Comparison of ENCODE assay signal across 8 cellular contexts in the genomic region with DNA sequence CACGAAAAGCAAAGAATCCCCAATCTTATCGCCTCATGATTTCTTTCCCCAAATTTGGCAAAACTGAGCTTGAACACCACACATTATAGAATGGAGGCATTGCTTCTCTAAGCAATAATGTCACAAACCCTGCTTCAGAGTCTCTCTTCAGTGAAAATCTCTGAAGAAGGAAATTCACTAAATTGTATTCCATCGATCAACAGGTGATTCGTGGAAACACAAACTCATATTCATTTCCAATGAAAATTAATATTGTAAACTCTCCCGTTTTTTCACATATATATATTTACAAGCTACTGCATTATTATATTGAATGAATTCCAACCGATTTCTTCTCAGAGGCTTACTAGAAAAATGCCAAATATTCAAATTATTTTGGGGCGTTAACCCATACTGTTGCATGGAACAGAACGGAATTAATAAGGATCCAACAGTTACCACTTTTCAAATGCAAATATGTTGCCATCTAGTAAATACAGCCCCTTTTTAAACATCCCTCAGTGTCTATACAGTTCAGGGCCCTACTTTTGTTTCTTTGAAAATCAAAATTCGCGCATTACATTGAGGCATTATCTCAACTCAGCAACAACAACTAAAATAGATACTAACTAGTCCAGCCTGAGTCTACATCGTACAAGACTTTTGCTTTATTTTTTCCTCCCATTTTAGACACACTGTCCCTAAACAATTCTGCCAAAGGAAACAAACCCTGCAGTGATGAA. TPM values are rescaled to one million over a fixed set of nuclear protein-coding genes. Genes with fewer than 3 reads are reported as not detected.
A peak's percentile ranks its signal among the peaks of the same experiment; 100 is the strongest.
DNase-seq lines count a peak whose midpoint lies in the region; ATAC-seq, FAIRE-seq and TF ChIP-seq lines count a peak whose summit lies in the region.

No MANE protein-coding gene starts in this region.

- peaks cover 6% of the 10 kb centered on the region for H3K4me1 Mint-ChIP-seq in stimulated activated effector memory CD8-positive, alpha-beta T cell treated with anti-CD3 and anti-CD28 coated beads, Interleukin-12 subunit alpha, Interleukin-12 subunit beta, amount 100 ng/mL, for 72 hours

- TF ChIP-seq POLR2A in IMR-90 (IDR thresholded peaks at IDR 0.05; ENCODE audit: low read depth, low read length) = no peak

- POLR2A ChIA-PET in IMR-90 (lab: Charles Lee; ENCODE audit: unreplicated experiment) = no interaction called here

- peak overlapping the region; percentile 47 for H2AK9ac ChIP-seq in IMR-90 (replicated peaks; ENCODE audit: low read depth, low read length, poor library complexity)

- peak overlapping the region; percentile 34; the same call in 1 of the 2 replicates for H2BK20ac ChIP-seq in IMR-90 (ENCODE audit: low read depth, low read length)

- peak overlapping the region; percentile 99 for H3K4me2 ChIP-seq in IMR-90 (ENCODE audit: low read depth, low read length)

- H3K79me1 ChIP-seq in IMR-90 (ENCODE audit: low read depth in 1 of 2, low read length in 2 of 2) = peaks cover 16 to 62% of the 10 kb centered on the region in 2 experiments

- peak overlapping the region; percentile 69 for H4K91ac ChIP-seq in IMR-90 (ENCODE audit: insufficient read depth, low read depth, low read length)

- peak overlapping the region; percentile 79 for H2BK5ac ChIP-seq in IMR-90 (ENCODE audit: low read depth, low read length, poor library complexity, severe bottlenecking)

- TF ChIP-seq RAD21 in IMR-90 (IDR thresholded peaks at IDR 0.05; ENCODE audit: low read length) = no peak

- H3K4me3 Mint-ChIP-seq in stimulated activated effector memory CD8-positive, alpha-beta T cell treated with anti-CD3 and anti-CD28 coated beads, Interleukin-12 subunit alpha, Interleukin-12 subunit beta, amount 100 ng/mL, for 72 hours = peak overlapping the region; percentile 36

- H4K5ac ChIP-seq in IMR-90 (ENCODE audit: low read depth, low read length) = peak overlapping the region; percentile 57

- H4K20me1 ChIP-seq in IMR-90 (ENCODE audit: insufficient read depth, low read length) = peaks cover 17% of the 10 kb centered on the region; the same call in 1 of the 2 replicates

- H3K36me3 ChIP-seq in IMR-90 (ENCODE audit: control insufficient read depth, insufficient read depth, low read length) = peaks cover 5% of the 10 kb centered on the region
- no peaks in the 10 kb centered on the region for H3K36me3 ChIP-seq in kidney (ENCODE audit: control insufficient read depth in 1 of 2, insufficient read depth in 2 of 2, low read length in 2 of 2)

- H4K8ac ChIP-seq in IMR-90 (ENCODE audit: low read depth in 2 of 2, low read length in 2 of 2) = peak overlapping the region; percentile 31 to 67; a peak in 2 of 4 replicates

- H2AK5ac ChIP-seq in IMR-90 (ENCODE audit: low read depth, low read length) = peak overlapping the region; percentile 80; the same call in 1 of the 2 replicates

- no peaks in the 10 kb centered on the region for H3K27me3 ChIP-seq in IMR-90 (ENCODE audit: control insufficient read depth, insufficient read depth, low read length)

- TSS peak; percentile 13 for BruUV-seq in IMR-90 (replicated peaks; lab: Mats Ljungman, UMichigan)

- peak overlapping the region; percentile 84 for H3K23ac ChIP-seq in IMR-90 (ENCODE audit: low read depth, low read length)

- peak overlapping the region; percentile 69 for H3K56ac ChIP-seq in IMR-90 (ENCODE audit: extremely low read depth, insufficient read depth, low read length)

- H3K9me3 Mint-ChIP-seq in stimulated activated effector memory CD8-positive, alpha-beta T cell treated with anti-CD3 and anti-CD28 coated beads, Interleukin-12 subunit alpha, Interleukin-12 subunit beta, amount 100 ng/mL, for 72 hours = no peaks in the 10 kb centered on the region

- ATAC-seq in IMR-90 (ENCODE audit: low read depth) (no peak), HG03432 (IDR thresholded peaks at IDR 0.05; ENCODE audit: unreplicated experiment) (no peak), HG03469 (IDR thresholded peaks at IDR 0.05; ENCODE audit: unreplicated experiment) (no peak), GM21737 (IDR thresholded peaks at IDR 0.05; ENCODE audit: unreplicated experiment) (no peak)
- ATAC-seq in stimulated activated effector memory CD8-positive, alpha-beta T cell treated with anti-CD3 and anti-CD28 coated beads, Interleukin-12 subunit alpha, Interleukin-12 subunit beta, amount 100 ng/mL, for 72 hours = no peak

- H3K9me3 ChIP-seq in IMR-90 (ENCODE audit: control insufficient read depth, insufficient read depth, low read length) (no peaks in the 10 kb centered on the region), kidney (ENCODE audit: control insufficient read depth in 1 of 2, low read length in 2 of 2) (no peaks in the 10 kb centered on the region)

- peak overlapping the region; percentile 85 for H3K27ac ChIP-seq in IMR-90 (ENCODE audit: insufficient read depth, low read length)
- peak overlapping the region; percentile 82 to 85 for H3K27ac ChIP-seq in kidney (ENCODE audit: low read depth in 2 of 2, low read length in 2 of 2)

- no peaks in the 10 kb centered on the region for H3K36me3 Mint-ChIP-seq in stimulated activated effector memory CD8-positive, alpha-beta T cell treated with anti-CD3 and anti-CD28 coated beads, Interleukin-12 subunit alpha, Interleukin-12 subunit beta, amount 100 ng/mL, for 72 hours

- peak overlapping the region; percentile 52; the same call in 2 of the 3 replicates for H2BK15ac ChIP-seq in IMR-90 (ENCODE audit: low read depth, low read length)

- H3K4me1 ChIP-seq in IMR-90 (ENCODE audit: control insufficient read depth, insufficient read depth, low read length) (peaks cover 11% of the 10 kb centered on the region), kidney (ENCODE audit: control insufficient read depth in 1 of 2, insufficient read depth in 1 of 2, low read depth in 1 of 2, low read length in 2 of 2) (peaks cover 0 to 13% of the 10 kb centered on the region in 2 donors)

- peak overlapping the region; percentile 55 for H3K18ac ChIP-seq in IMR-90 (ENCODE audit: low read depth, low read length)

- WGBS in IMR-90 (ENCODE audit: extremely low coverage in 2 of 2, insufficient read length in 1 of 2), 2 experiments = 33% methylated on average over 3 of the region's 11 CpGs; no CpG with 5 or more reads in 1 of the 2 experiments

- no peak overlapping the region for H3K27ac Mint-ChIP-seq in stimulated activated effector memory CD8-positive, alpha-beta T cell treated with anti-CD3 and anti-CD28 coated beads, Interleukin-12 subunit alpha, Interleukin-12 subunit beta, amount 100 ng/mL, for 72 hours

- H2AFZ ChIP-seq in IMR-90 (replicated peaks; ENCODE audit: low read length, poor library complexity) = peak overlapping the region; percentile 87

- intact Hi-C loops in IMR-90 (cut with micrococcal nuclease) = loop anchor here (2.0 to 10.0 kb wide), 5 partner anchors 119 to 519 kb away; a partner anchor contains a TSS
- intact Hi-C loops in kidney (cut with DNase I) = no loop called here

- H2BK120ac ChIP-seq in IMR-90 (ENCODE audit: low read depth, low read length) = peak overlapping the region; percentile 63

- DNase-seq in IMR-90 (no peak), astrocyte of the cerebellum (ENCODE audit: low read depth) (no peak), kidney (no peak), EL (no peak)
- DNase-seq in stimulated activated effector memory CD8-positive, alpha-beta T cell treated with anti-CD3 and anti-CD28 coated beads, Interleukin-12 subunit alpha, Interleukin-12 subunit beta, amount 100 ng/mL, for 72 hours (ENCODE audit: low spot score in 2 of 2) = no peak

- in situ Hi-C loops in IMR-90 (cut with MboI; ENCODE audit: low sequenced_read_pairs) = loop anchor here (5.0 to 10.0 kb wide), 3 partner anchors 121 to 151 kb away; a partner anchor contains a TSS
- in situ Hi-C loops in astrocyte of the cerebellum (cut with HindIII; ENCODE audit: low sequenced_read_pairs) = no loop called here

- H3K4ac ChIP-seq in IMR-90 (ENCODE audit: low read depth, low read length) = peak overlapping the region; percentile 61

- TF ChIP-seq CTCF in IMR-90 (conservative IDR thresholded peaks at IDR 0.05; ENCODE audit: low read depth, low read length) (no peak), astrocyte of the cerebellum (IDR thresholded peaks at IDR 0.05; ENCODE audit: low read depth, low read length, missing control alignments) (no peak), kidney (IDR thresholded peaks at IDR 0.05; ENCODE audit: borderline replicate concordance, extremely low read depth, insufficient read depth) (no peak)

- H3K14ac ChIP-seq in IMR-90 (replicated peaks; ENCODE audit: low read depth, low read length) = peak overlapping the region; percentile 86

- CTCF ChIA-PET in IMR-90 (lab: Yijun Ruan, JAX) = interaction anchor here (0.5 to 0.7 kb wide), 2 partner anchors 15 to 137 kb away, joined by 3 read pairs; a partner anchor contains a TSS

- FAIRE-seq in kidney (lab: Jason Lieb, UNC) = no peak

- peaks cover 9% of the 10 kb centered on the region for H3K9me1 ChIP-seq in IMR-90 (ENCODE audit: insufficient read depth, low read length)

- peak overlapping the region; percentile 96 for H3K9ac ChIP-seq in IMR-90 (ENCODE audit: low read depth, low read length)
- peak overlapping the region in 1 of 2 donors; percentile 62 for H3K9ac ChIP-seq in kidney (ENCODE audit: low read length in 2 of 2)

- dilution Hi-C loops in IMR-90 (cut with HindIII; ENCODE audit: low sequenced_read_pairs, unreplicated experiment) = no loop called here

- H3K4me3 ChIP-seq in IMR-90 (ENCODE audit: insufficient read depth, low read depth, low read length) = peak overlapping the region; percentile 84
- H3K4me3 ChIP-seq in astrocyte of the cerebellum (ENCODE audit: low read depth, low read length) = peak overlapping the region; percentile 89
- H3K4me3 ChIP-seq in kidney (ENCODE audit: low read length in 2 of 2) = peak overlapping the region; percentile 81 to 86

TF ChIP-seq in IMR-90, 13 proteins besides CTCF, POLR2A, EP300 and RAD21 (continues in another document):
- no peak for TF ChIP-seq RCOR1 (IDR thresholded peaks at IDR 0.05; ENCODE audit: insufficient replicate concordance, low read length)
- no peak for TF ChIP-seq MXI1 (IDR thresholded peaks at IDR 0.05; ENCODE audit: borderline replicate concordance, low read depth, low read length)
- TF ChIP-seq CHD1 (IDR thresholded peaks at IDR 0.05; ENCODE audit: low read depth, low read length) = no peak
- TF ChIP-seq SMC3 (IDR thresholded peaks at IDR 0.05; ENCODE audit: low read depth, low read length) = no peak
- no peak for TF ChIP-seq CEBPB (IDR thresholded peaks at IDR 0.05; ENCODE audit: low read depth, low read length)
- no peak for TF ChIP-seq FOS (IDR thresholded peaks at IDR 0.05; ENCODE audit: low read depth, low read length)

RNA-seq across cellular contexts. Expression of a gene that starts 1.3 kb away (rescaled TPM):
- 51.8 and 53.0 TPM in 2 replicates for total RNA-seq in IMR-90 (2012; rRNA removed)
- polyA plus RNA-seq in IMR-90 (2012; rRNA removed) = 22.5 and 23.3 TPM in 2 replicates
- polyA plus RNA-seq in IMR-90 (2012; cell fraction: cytosol; rRNA removed) = 8.8 and 10.9 TPM in 2 replicates
- 8.3 and 25.8 TPM in 2 replicates for polyA plus RNA-seq in IMR-90 (2012; cell fraction: nucleus; rRNA removed; ENCODE audit: low replicate concordance)
- total RNA-seq in kidney = 35.9 TPM
- polyA plus RNA-seq in kidney (ENCODE audit: insufficient read depth, low read depth, low replicate concordance) = 12.6 TPM
